In genomic region chr5:74409166-74409706, GRCh38 we compare ENCODE assay signal across 17 cellular contexts.
DNase-seq lines count a peak whose midpoint lies in the region; ATAC-seq, FAIRE-seq and TF ChIP-seq lines count a peak whose summit lies in the region.
"Had no signal": no experiment of that assay in that cellular context is flagged by ENCODE, and none has a peak within 500 bp of the region (broad histone marks: within the 10 kb centered on the region; RNA-seq: fewer than 3 reads in every experiment).

No MANE protein-coding gene starts in this region.

- H3K18ac ChIP-seq in mesenchymal stem cell (ENCODE audit: low read depth in 1 of 2, low read length in 2 of 2) = no peak overlapping the region

- H3K79me1 ChIP-seq in mesenchymal stem cell (replicated peaks; ENCODE audit: low read length, poor library complexity, severe bottlenecking) = no peaks in the 10 kb centered on the region

- FAIRE-seq in frontal cortex (lab: Jason Lieb, UNC) = no peak
- FAIRE-seq: endometrium had no signal

- no peaks in the 10 kb centered on the region for H3K9me3 Mint-ChIP-seq in osteocyte (ENCODE audit: unreplicated experiment)
- H3K9me3 Mint-ChIP-seq: activated T-helper 2 cell treated with anti-CD3 and anti-CD28 coated beads, Interferon-gamma antibody, Interleukin-2, Interleukin-4, amounts not matched to agents 10 μg/mL and 5 μg/mL and 100 μg/mL, durations not matched to agents 14 hours and 24 hours and 36 hours; stimulated activated effector memory CD8-positive, alpha-beta T cell treated with anti-CD3 and anti-CD28 coated beads, Interleukin-12 subunit alpha, Interleukin-12 subunit beta, amount 100 ng/mL, for 72 hours; T-helper 1 cell treated with Interleukin-12 subunit alpha and Interleukin-12 subunit beta and Interleukin-4 antibody, amounts not matched to agents 30 μg/mL and 1 μg/mL, for 36 hours; WTC11 had no signal

- no peak overlapping the region for H3K14ac ChIP-seq in mesenchymal stem cell (ENCODE audit: low read length in 2 of 2)

- H2BK120ac ChIP-seq in mesenchymal stem cell (ENCODE audit: low read depth, low read length) = no peak overlapping the region

- no peak overlapping the region for H3K4me2 ChIP-seq in mesenchymal stem cell (ENCODE audit: low read length, poor library complexity, severe bottlenecking)
- H3K4me2 ChIP-seq: BLaER1 had no signal

- H3K9ac ChIP-seq in mesenchymal stem cell (ENCODE audit: low read length) = no peak overlapping the region
- H3K9ac ChIP-seq: BLaER1 had no signal

- peak; percentile 11 for DNase-seq in COLO668 (lab: John Stamatoyannopoulos, UW; ENCODE audit: unreplicated experiment)
- DNase-seq in NCI-H2107 treated with DMSO at 0.1 percent for 48 hours (lab: John Stamatoyannopoulos, UW; ENCODE audit: unreplicated experiment) = peak; percentile 39
- peak; percentile 93 for DNase-seq in cerebellar cortex (ENCODE audit: low spot score)
- DNase-seq in frontal cortex (ENCODE audit: low spot score in 2 of 2) = no peak
- DNase-seq in mesenchymal stem cell = no peak
- no peak for DNase-seq in osteocyte (ENCODE audit: extremely low spot score, unreplicated experiment)
- DNase-seq: activated CD8-positive, alpha-beta memory T cell treated with anti-CD3 and anti-CD28 coated beads for 24 hours; adrenal gland; transverse colon had no signal

- no peak overlapping the region for H3K27ac Mint-ChIP-seq in osteocyte (ENCODE audit: unreplicated experiment)
- H3K27ac Mint-ChIP-seq: activated T-helper 2 cell treated with anti-CD3 and anti-CD28 coated beads, Interferon-gamma antibody, Interleukin-2, Interleukin-4, amounts not matched to agents 10 μg/mL and 5 μg/mL and 100 μg/mL, durations not matched to agents 14 hours and 24 hours and 36 hours; stimulated activated effector memory CD8-positive, alpha-beta T cell treated with anti-CD3 and anti-CD28 coated beads, Interleukin-12 subunit alpha, Interleukin-12 subunit beta, amount 100 ng/mL, for 72 hours; T-helper 1 cell treated with Interleukin-12 subunit alpha and Interleukin-12 subunit beta and Interleukin-4 antibody, amounts not matched to agents 30 μg/mL and 1 μg/mL, for 36 hours; WTC11 had no signal

- H2AK5ac ChIP-seq in mesenchymal stem cell (ENCODE audit: low read length, severe bottlenecking) = no peak overlapping the region

- H4K8ac ChIP-seq in mesenchymal stem cell (ENCODE audit: low read length) = no peak overlapping the region

- H3K27ac ChIP-seq in 22Rv1 (peak overlapping the region; percentile 12; the same call in 1 of the 2 replicates), mesenchymal stem cell (ENCODE audit: low read length, poor library complexity, severe bottlenecking) (no peak overlapping the region)
- H3K27ac ChIP-seq: adrenal gland, BLaER1 had no signal

- ATAC-seq in HG02763 (IDR thresholded peaks at IDR 0.05; ENCODE audit: unreplicated experiment) = no peak
- ATAC-seq: stimulated activated effector memory CD8-positive, alpha-beta T cell treated with anti-CD3 and anti-CD28 coated beads, Interleukin-12 subunit alpha, Interleukin-12 subunit beta, amount 100 ng/mL, for 72 hours; WTC11 had no signal

- H3K36me3 Mint-ChIP-seq in osteocyte (ENCODE audit: unreplicated experiment) = no peaks in the 10 kb centered on the region
- H3K36me3 Mint-ChIP-seq: stimulated activated effector memory CD8-positive, alpha-beta T cell treated with anti-CD3 and anti-CD28 coated beads, Interleukin-12 subunit alpha, Interleukin-12 subunit beta, amount 100 ng/mL, for 72 hours; WTC11 had no signal

- no peak overlapping the region for H2BK15ac ChIP-seq in mesenchymal stem cell (ENCODE audit: low read depth, poor library complexity, severe bottlenecking)

- H3K4me3 Mint-ChIP-seq in osteocyte (ENCODE audit: unreplicated experiment) = no peak overlapping the region
- H3K4me3 Mint-ChIP-seq: stimulated activated effector memory CD8-positive, alpha-beta T cell treated with anti-CD3 and anti-CD28 coated beads, Interleukin-12 subunit alpha, Interleukin-12 subunit beta, amount 100 ng/mL, for 72 hours; T-helper 1 cell treated with Interleukin-12 subunit alpha and Interleukin-12 subunit beta and Interleukin-4 antibody, amounts not matched to agents 30 μg/mL and 1 μg/mL, for 36 hours; WTC11 had no signal

- no peak overlapping the region for H4K91ac ChIP-seq in mesenchymal stem cell (ENCODE audit: low read length)

- no peak overlapping the region for H3K23ac ChIP-seq in mesenchymal stem cell (ENCODE audit: low read length in 2 of 2)

- no peaks in the 10 kb centered on the region for H3K4me1 ChIP-seq in mesenchymal stem cell (ENCODE audit: control insufficient read depth, insufficient read depth, low read depth, low read length)
- H3K4me1 ChIP-seq: BLaER1 had no signal

- no peak overlapping the region for H3K4me3 ChIP-seq in mesenchymal stem cell (ENCODE audit: insufficient read depth in 1 of 2, low read depth in 1 of 2, low read length in 2 of 2)
- H3K4me3 ChIP-seq: adrenal gland, BLaER1, transverse colon had no signal

- H2BK12ac ChIP-seq in mesenchymal stem cell (ENCODE audit: low read length in 2 of 2) = no peak overlapping the region

- 89% methylated on average over 4 of the region's 4 CpGs for WGBS in mesenchymal stem cell

- H2AFZ ChIP-seq in mesenchymal stem cell (ENCODE audit: low read depth, low read length) = no peak overlapping the region

- H3K4ac ChIP-seq in mesenchymal stem cell (ENCODE audit: low read depth in 1 of 2, low read length in 2 of 2) = no peak overlapping the region

- TF ChIP-seq CTCF in 22Rv1 (IDR thresholded peaks at IDR 0.05) (no peak), osteocyte (IDR thresholded peaks at IDR 0.05) (no peak)

- no peak overlapping the region for H2BK5ac ChIP-seq in mesenchymal stem cell (ENCODE audit: low read depth, low read length, poor library complexity, severe bottlenecking)

- no peaks in the 10 kb centered on the region for H3K9me3 ChIP-seq in mesenchymal stem cell (ENCODE audit: control insufficient read depth, low read length)
- H3K9me3 ChIP-seq: adrenal gland, BLaER1, transverse colon had no signal

- H3K27me3 ChIP-seq in mesenchymal stem cell (ENCODE audit: control insufficient read depth in 1 of 2, insufficient read depth in 1 of 2, low read length in 2 of 2) = no peaks in the 10 kb centered on the region
- H3K27me3 ChIP-seq: adrenal gland, BLaER1, transverse colon had no signal

- H3K4me1 Mint-ChIP-seq in osteocyte (ENCODE audit: unreplicated experiment) = no peaks in the 10 kb centered on the region
- H3K4me1 Mint-ChIP-seq: stimulated activated effector memory CD8-positive, alpha-beta T cell treated with anti-CD3 and anti-CD28 coated beads, Interleukin-12 subunit alpha, Interleukin-12 subunit beta, amount 100 ng/mL, for 72 hours had no signal

- H3K36me3 ChIP-seq in mesenchymal stem cell (ENCODE audit: control insufficient read depth in 1 of 2, insufficient read depth in 2 of 2, low read depth in 1 of 2, low read length in 2 of 2) = no peaks in the 10 kb centered on the region
- H3K36me3 ChIP-seq: adrenal gland, BLaER1, transverse colon had no signal

- peaks cover 5% of the 10 kb centered on the region for H3K27me3 Mint-ChIP-seq in osteocyte (ENCODE audit: unreplicated experiment)

Comparison
In these comparisons a context has a peak if more than half of its experiments do, and no peak if none do; other contexts are left out.
1. DNase-seq: peak in COLO668 (single experiment), NCI-H2107 treated with DMSO at 0.1 percent for 48 hours (single experiment) and cerebellar cortex (single experiment); none in frontal cortex (0 of 2), mesenchymal stem cell (single experiment) and osteocyte (single experiment).